22 cellular contexts compared by ENCODE assay signal in genomic region chr11:129042503-129042902, GRCh38.
A peak's percentile ranks its signal among the peaks of the same experiment; 100 is the strongest.
DNase-seq lines count a peak whose midpoint lies in the region; ATAC-seq and TF ChIP-seq lines count a peak whose summit lies in the region.
"Had no signal": no experiment of that assay in that cellular context is flagged by ENCODE, and none has a peak within 500 bp of the region (broad histone marks: within the 10 kb centered on the region; RNA-seq: fewer than 3 reads in every experiment).

No MANE protein-coding gene starts in this region.

- peaks cover 25% of the 10 kb centered on the region for H3K4me1 ChIP-seq in Panc1 (ENCODE audit: control insufficient read depth, insufficient read depth, low read length)
- H3K4me1 ChIP-seq: BE2C, BLaER1, Caco-2 had no signal

- in situ Hi-C loops in Panc1 (cut with HindIII; ENCODE audit: low pct_unique_long_range_greater_than_20kb, low sequenced_read_pairs): loop anchor here (5.0 kb wide), 1 partner anchor 35 kb away; no protein-coding TSS in a partner anchor

- POLR2A ChIA-PET in Panc1 (lab: Charles Lee): interaction anchor here (0.5 kb wide), 1 partner anchor 981 kb away, joined by 4 read pairs; no protein-coding TSS in a partner anchor

- peak overlapping the region; percentile 88 for H3K27ac ChIP-seq in Panc1 (ENCODE audit: low read length)
- H3K27ac ChIP-seq: BLaER1 had no signal

- H3K27me3 ChIP-seq in Panc1 (ENCODE audit: control insufficient read depth, insufficient read depth, low read length): no peaks in the 10 kb centered on the region
- H3K27me3 ChIP-seq: BE2C, BLaER1 had no signal

- H3K36me3 ChIP-seq in Panc1 (ENCODE audit: control insufficient read depth, insufficient read depth, low read length): no peaks in the 10 kb centered on the region
- H3K36me3 ChIP-seq: BE2C, BLaER1 had no signal

- ATAC-seq in Panc1: peak; percentile 84
- no peak for ATAC-seq in GM21390 (IDR thresholded peaks at IDR 0.05; ENCODE audit: unreplicated experiment)

- BruUV-seq in Panc1 (replicated peaks; lab: Mats Ljungman, UMichigan): no TSS peak

- H3K9me3 ChIP-seq in Panc1 (ENCODE audit: control insufficient read depth, insufficient read depth, low read depth, low read length): no peaks in the 10 kb centered on the region
- H3K9me3 ChIP-seq: BE2C, BLaER1, Caco-2 had no signal

- DNase-seq in Panc1 (ENCODE audit: low read depth, low spot score): no peak
- peak; percentile 44 for DNase-seq in fibroblast of villous mesenchyme (ENCODE audit: low read depth)
- peak; percentile 9 for DNase-seq in superior temporal gyrus (ENCODE audit: extremely low spot score)
- no peak for DNase-seq in COLO668 (lab: John Stamatoyannopoulos, UW; ENCODE audit: unreplicated experiment)
- no peak for DNase-seq in GF-D8 (lab: John Stamatoyannopoulos, UW)
- DNase-seq: 8988T; ACHN; BE2C; C1 segment of cervical spinal cord; Caco-2; Calu3; CD4-positive, alpha-beta memory T cell; CD4-positive, CD25-positive, alpha-beta regulatory T cell; CD8-positive, alpha-beta memory T cell; DMS153; DMS53; DMS79; DND-41; EL; GDM1 had no signal

- CTCF ChIA-PET in Panc1 (lab: Charles Lee): no interaction called here

- intact Hi-C loops in Panc1 (cut with micrococcal nuclease; ENCODE audit: unreplicated experiment): no loop called here

- TF ChIP-seq CTCF in Panc1 (IDR thresholded peaks at IDR 0.05) (no peak), fibroblast of villous mesenchyme (IDR thresholded peaks at IDR 0.05; ENCODE audit: insufficient read depth, low read depth, low read length) (no peak)

- H3K4me3 ChIP-seq in Panc1 (ENCODE audit: low read depth in 2 of 2, low read length in 2 of 2) (no peak overlapping the region), fibroblast of villous mesenchyme (ENCODE audit: low read depth, low read length) (no peak overlapping the region)
- H3K4me3 ChIP-seq: BLaER1 had no signal

Comparison
In these comparisons a context has a peak if more than half of its experiments do, and no peak if none do; other contexts are left out.
1. DNase-seq: peak in fibroblast of villous mesenchyme (single experiment) and superior temporal gyrus (single experiment); none in Panc1 (single experiment), COLO668 (single experiment) and GF-D8 (single experiment).